26 cellular contexts compared by ENCODE assay signal in the genomic region with DNA sequence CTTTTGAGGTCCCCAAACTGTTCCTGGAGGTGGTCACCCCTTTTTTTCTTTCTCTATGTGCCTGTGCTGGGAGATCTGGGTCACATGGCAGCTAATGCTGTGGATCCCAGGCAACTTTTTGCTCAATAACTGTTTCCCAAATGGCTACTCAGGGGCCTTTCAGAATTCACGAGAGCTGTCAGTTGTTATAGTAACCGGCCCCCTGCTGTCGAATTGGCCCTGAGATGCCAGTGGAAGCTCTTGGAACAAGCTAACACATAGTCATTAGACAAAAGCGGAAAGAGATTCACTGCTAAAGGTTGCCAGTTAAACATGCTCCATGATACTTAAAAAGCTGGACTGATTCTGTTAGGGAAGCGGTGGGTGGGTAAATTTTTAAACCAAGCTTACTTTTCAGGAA.
DNase-seq lines count a peak whose midpoint lies in the region; ATAC-seq, FAIRE-seq and TF ChIP-seq lines count a peak whose summit lies in the region.
"Had no signal": no experiment of that assay in that cellular context is flagged by ENCODE, and none has a peak within 500 bp of the region (broad histone marks: within the 10 kb centered on the region; RNA-seq: fewer than 3 reads in every experiment).

No MANE protein-coding gene starts in this region.

- POLR2A ChIA-PET in HepG2 (lab: Yijun Ruan, JAX) = no interaction called here

- TF ChIP-seq CTCF in liver (IDR thresholded peaks at IDR 0.05; ENCODE audit: low read depth, low read length, missing input control) (no peak), HepG2 (CRISPR knock-in tag; IDR thresholded peaks at IDR 0.05) (no peak)

- TF ChIP-seq EP300 in HepG2 (IDR thresholded peaks at IDR 0.05; ENCODE audit: low read depth in 2 of 2, low read length in 2 of 2) (no peak), HepG2 (CRISPR knock-in tag; IDR thresholded peaks at IDR 0.05; ENCODE audit: borderline replicate concordance) (no peak)

- H3K27me3 ChIP-seq in liver (ENCODE audit: control insufficient read depth in 4 of 4, insufficient read depth in 4 of 4, low read length in 3 of 4) = no peaks in the 10 kb centered on the region
- no peaks in the 10 kb centered on the region for H3K27me3 ChIP-seq in HepG2 (ENCODE audit: control insufficient read depth in 1 of 2, insufficient read depth in 2 of 2, low read length in 2 of 2)
- H3K27me3 ChIP-seq in mesendoderm (ENCODE audit: insufficient read depth, low read length, poor library complexity) = no peaks in the 10 kb centered on the region
- H3K27me3 ChIP-seq: testis had no signal

- no peak overlapping the region for H4K8ac ChIP-seq in mesendoderm (ENCODE audit: low read depth, low read length)

- TF ChIP-seq RAD21 in liver (IDR thresholded peaks at IDR 0.05) = no peak
- TF ChIP-seq RAD21 in HepG2 (CRISPR knock-in tag; IDR thresholded peaks at IDR 0.05) = no peak

- H2BK5ac ChIP-seq in mesendoderm (ENCODE audit: low read length) = no peak overlapping the region

- H3K4ac ChIP-seq in mesendoderm (ENCODE audit: low read depth, low read length) = no peak overlapping the region

- no peak for FAIRE-seq in HepG2 (lab: Jason Lieb, UNC)
- FAIRE-seq: urothelium cell line had no signal

- H3K4me1 ChIP-seq in liver (ENCODE audit: control insufficient read depth in 4 of 4, insufficient read depth in 4 of 4, low read length in 3 of 4) = peaks cover 2 to 7% (median 5%) of the 10 kb centered on the region in 4 donors
- H3K4me1 ChIP-seq in HepG2 (ENCODE audit: insufficient read depth, low read length) = no peaks in the 10 kb centered on the region
- H3K4me1 ChIP-seq in mesendoderm (ENCODE audit: control insufficient read depth, low read depth, low read length) = no peaks in the 10 kb centered on the region
- H3K4me1 ChIP-seq: testis had no signal

- H3K4me3 ChIP-seq in liver (ENCODE audit: low read depth in 1 of 3, low read length in 3 of 3) (no peak overlapping the region), HepG2 (replicated peaks in 1 of 3; ENCODE audit: insufficient read depth in 1 of 3, low read depth in 2 of 3, low read length in 3 of 3) (no peak overlapping the region), mesendoderm (ENCODE audit: low read length) (no peak overlapping the region)
- H3K4me3 ChIP-seq: HAP-1, lung, SK-N-MC, testis had no signal

- H3K23ac ChIP-seq in mesendoderm (ENCODE audit: low read length) = no peak overlapping the region

- no peak overlapping the region for H2AFZ ChIP-seq in HepG2 (ENCODE audit: low read length)

- CTCF ChIA-PET in HepG2 (lab: Yijun Ruan, JAX; ENCODE audit: low intra/inter-chr PET ratio, low total read pairs) = no interaction called here
- CTCF ChIA-PET in activated naive CD4-positive, alpha-beta T cell treated with anti-CD3 and anti-CD28 coated beads for 36 hours (lab: Charles Lee) = no interaction called here

- H3K27ac ChIP-seq in liver (ENCODE audit: low read depth in 1 of 2, low read length in 2 of 2) = peak overlapping the region; percentile 51 to 68
- H3K27ac ChIP-seq in HepG2 (ENCODE audit: extremely low read length, insufficient read depth, low read length) = no peak overlapping the region
- no peak overlapping the region for H3K27ac ChIP-seq in mesendoderm (ENCODE audit: low read depth, low read length)
- H3K27ac ChIP-seq: RWPE1, SK-N-MC, testis had no signal

- H3K4me2 ChIP-seq in HepG2 (ENCODE audit: low read depth, low read length) = no peak overlapping the region
- no peak overlapping the region for H3K4me2 ChIP-seq in mesendoderm (ENCODE audit: low read length)

- H3K79me2 ChIP-seq in HepG2 (ENCODE audit: insufficient read depth, low read length) = no peaks in the 10 kb centered on the region
- H3K79me2 ChIP-seq in mesendoderm (ENCODE audit: control insufficient read depth, insufficient read depth, low read length) = no peaks in the 10 kb centered on the region

- no peaks in the 10 kb centered on the region for H3K4me1 Mint-ChIP-seq in activated naive CD4-positive, alpha-beta T cell treated with anti-CD3 and anti-CD28 coated beads for 36 hours (ENCODE audit: low read depth)
- H3K4me1 Mint-ChIP-seq: stimulated activated memory B cell treated with anti-CD40 and anti-IgM and Interleukin-4, amounts not matched to agents 10 μg/mL and 1 μg/mL and 100 μg/mL, for 72 hours; T-helper 17 cell had no signal

- no peaks in the 10 kb centered on the region for H4K20me1 ChIP-seq in HepG2 (ENCODE audit: insufficient read depth, low read length)

- no peak overlapping the region for H2AK5ac ChIP-seq in mesendoderm (ENCODE audit: low read length)

- no peak overlapping the region for H3K56ac ChIP-seq in mesendoderm (ENCODE audit: low read length)

- in situ Hi-C loops in HepG2 (cut with HindIII; ENCODE audit: extremely low pct_ligation_motif_present, low pct_unique_long_range_greater_than_20kb) = no loop called here

- WGBS in liver = 88% methylated on average over 5 of the region's 5 CpGs
- 98% methylated on average over 5 of the region's 5 CpGs for WGBS in HepG2 (ENCODE audit: low lambda C conversion rate)
- no CpG with 5 or more reads among the region's 5 CpGs for WGBS in mesendoderm (ENCODE audit: extremely low coverage, insufficient coverage, low lambda C conversion rate)

- H3K9me3 ChIP-seq in liver (ENCODE audit: control insufficient read depth in 4 of 4, low read length in 3 of 4) (no peaks in the 10 kb centered on the region), HepG2 (ENCODE audit: low read length) (no peaks in the 10 kb centered on the region)
- H3K9me3 ChIP-seq: HAP-1, testis had no signal

- peaks cover 0 to 1% (median 0%) of the 10 kb centered on the region in 4 donors for H3K36me3 ChIP-seq in liver (ENCODE audit: control insufficient read depth in 4 of 4, insufficient read depth in 3 of 4, low read depth in 1 of 4, low read length in 3 of 4)
- no peaks in the 10 kb centered on the region for H3K36me3 ChIP-seq in HepG2 (replicated peaks in 1 of 2; ENCODE audit: control insufficient read depth in 1 of 2, insufficient read depth in 2 of 2, low read length in 2 of 2)
- H3K36me3 ChIP-seq in mesendoderm (ENCODE audit: control insufficient read depth, insufficient read depth, low read length) = peaks cover 4% of the 10 kb centered on the region
- H3K36me3 ChIP-seq: HAP-1 had no signal

- H4K5ac ChIP-seq in mesendoderm (ENCODE audit: low read length) = no peak overlapping the region

- H3K18ac ChIP-seq in mesendoderm (ENCODE audit: low read length) = no peak overlapping the region

- no peak overlapping the region for H2BK15ac ChIP-seq in mesendoderm (replicated peaks; ENCODE audit: low read depth)

- ATAC-seq in HepG2 = no peak
- ATAC-seq: stimulated activated memory B cell treated with anti-CD40 and anti-IgM and Interleukin-4, amounts not matched to agents 10 μg/mL and 1 μg/mL and 100 μg/mL, for 72 hours; T-helper 17 cell had no signal

- no peaks in the 10 kb centered on the region for H3K36me3 Mint-ChIP-seq in activated naive CD4-positive, alpha-beta T cell treated with anti-CD3 and anti-CD28 coated beads for 36 hours (ENCODE audit: low read depth)
- H3K36me3 Mint-ChIP-seq: stimulated activated memory B cell treated with anti-CD40 and anti-IgM and Interleukin-4, amounts not matched to agents 10 μg/mL and 1 μg/mL and 100 μg/mL, for 72 hours had no signal

- BruUV-seq in HepG2 (replicated peaks; lab: Mats Ljungman, UMichigan) = no TSS peak

- H2BK120ac ChIP-seq in mesendoderm (ENCODE audit: low read depth, low read length) = no peak overlapping the region

- TF ChIP-seq POLR2A in HepG2 (IDR thresholded peaks at IDR 0.05; ENCODE audit: insufficient read depth in 1 of 2, low read depth in 2 of 2, low read length in 2 of 2) = no peak

- DNase-seq in HepG2 (ENCODE audit: low spot score) = no peak
- peak; percentile 81 for DNase-seq in cerebellar cortex (ENCODE audit: low spot score)
- peak; percentile 59 for DNase-seq in mesendoderm
- no peak for DNase-seq in activated naive CD4-positive, alpha-beta T cell treated with anti-CD3 and anti-CD28 coated beads for 36 hours
- DNase-seq in stimulated activated CD4-positive, alpha-beta T cell treated with anti-CD3 and anti-CD28 coated beads, Interleukin-4, amount 100 ng/mL, for 4 hours = no peak
- no peak for DNase-seq in foreskin melanocyte
- DNase-seq in LoVo (ENCODE audit: low spot score) = no peak
- DNase-seq: activated CD4-positive, alpha-beta T cell treated with anti-CD3 and anti-CD28 coated beads for 48 hours; activated gamma-delta T cell treated with Interleukin-2 at 50 U/mL for 16 hours; activated T-cell treated with anti-CD3 and anti-CD28 coated beads, Interleukin-2, amount 50 U/mL, for 24 hours; IMR-90; kidney glomerular epithelial cell; NCI-H1105; NCI-H2081; NCI-H524 treated with DMSO at 0.1 percent for 48 hours; stimulated activated CD4-positive, alpha-beta T cell treated with anti-CD3 and anti-CD28 coated beads, Interleukin-2, amount 100 ng/mL, for 48 hours; T-helper 17 cell; testis had no signal

- H3K27ac Mint-ChIP-seq in activated naive CD4-positive, alpha-beta T cell treated with anti-CD3 and anti-CD28 coated beads for 36 hours = no peak overlapping the region
- H3K27ac Mint-ChIP-seq: activated T-cell treated with anti-CD3 and anti-CD28 coated beads, Interleukin-2, amount 50 U/mL, for 24 hours; dendritic cell treated with granulocyte-macrophage colony-stimulating factor and Interleukin-4, amounts not matched to agents 40 ng/mL and 50 ng/mL, for 4 days; stimulated activated memory B cell treated with anti-CD40 and anti-IgM and Interleukin-4, amounts not matched to agents 10 μg/mL and 1 μg/mL and 100 μg/mL, for 72 hours; T-helper 17 cell had no signal

- intact Hi-C loops in HepG2 (cut with micrococcal nuclease; ENCODE audit: unreplicated experiment) = no loop called here
- intact Hi-C loops in activated naive CD4-positive, alpha-beta T cell treated with anti-CD3 and anti-CD28 coated beads for 36 hours (cut with micrococcal nuclease) = no loop called here

- H3K4me3 Mint-ChIP-seq in activated naive CD4-positive, alpha-beta T cell treated with anti-CD3 and anti-CD28 coated beads for 36 hours = no peak overlapping the region
- H3K4me3 Mint-ChIP-seq: activated T-cell treated with anti-CD3 and anti-CD28 coated beads, Interleukin-2, amount 50 U/mL, for 24 hours; dendritic cell treated with granulocyte-macrophage colony-stimulating factor and Interleukin-4, amounts not matched to agents 40 ng/mL and 50 ng/mL, for 4 days; stimulated activated memory B cell treated with anti-CD40 and anti-IgM and Interleukin-4, amounts not matched to agents 10 μg/mL and 1 μg/mL and 100 μg/mL, for 72 hours; T-helper 17 cell had no signal

- peaks cover 2% of the 10 kb centered on the region for H3K79me1 ChIP-seq in mesendoderm (ENCODE audit: low read length)

- peaks cover 5% of the 10 kb centered on the region for H3K27me3 Mint-ChIP-seq in activated naive CD4-positive, alpha-beta T cell treated with anti-CD3 and anti-CD28 coated beads for 36 hours (ENCODE audit: low read depth)
- H3K27me3 Mint-ChIP-seq: dendritic cell treated with granulocyte-macrophage colony-stimulating factor and Interleukin-4, amounts not matched to agents 40 ng/mL and 50 ng/mL, for 4 days; stimulated activated memory B cell treated with anti-CD40 and anti-IgM and Interleukin-4, amounts not matched to agents 10 μg/mL and 1 μg/mL and 100 μg/mL, for 72 hours had no signal

- no peak overlapping the region for H3K9ac ChIP-seq in liver (ENCODE audit: low read depth in 1 of 2, low read length in 2 of 2)
- H3K9ac ChIP-seq in HepG2 (ENCODE audit: insufficient read depth, low read depth, low read length) = no peak overlapping the region
- no peak overlapping the region for H3K9ac ChIP-seq in mesendoderm (ENCODE audit: low read length)

- H3K9me3 Mint-ChIP-seq in activated naive CD4-positive, alpha-beta T cell treated with anti-CD3 and anti-CD28 coated beads for 36 hours = no peaks in the 10 kb centered on the region
- H3K9me3 Mint-ChIP-seq: activated T-cell treated with anti-CD3 and anti-CD28 coated beads, Interleukin-2, amount 50 U/mL, for 24 hours; dendritic cell treated with granulocyte-macrophage colony-stimulating factor and Interleukin-4, amounts not matched to agents 40 ng/mL and 50 ng/mL, for 4 days; stimulated activated memory B cell treated with anti-CD40 and anti-IgM and Interleukin-4, amounts not matched to agents 10 μg/mL and 1 μg/mL and 100 μg/mL, for 72 hours had no signal

Comparison
In these comparisons a context has a peak if more than half of its experiments do, and no peak if none do; other contexts are left out.
1. H3K27ac ChIP-seq: peak in liver (2 of 2); none in HepG2 (single experiment) and mesendoderm (single experiment).
2. DNase-seq: peak in cerebellar cortex (single experiment) and mesendoderm (single experiment); none in HepG2 (single experiment), activated naive CD4-positive, alpha-beta T cell treated with anti-CD3 and anti-CD28 coated beads for 36 hours (single experiment), stimulated activated CD4-positive, alpha-beta T cell treated with anti-CD3 and anti-CD28 coated beads, Interleukin-4, amount 100 ng/mL, for 4 hours (0 of 2), foreskin melanocyte (single experiment) and LoVo (single experiment).